Comparison of ENCODE assay signal across 1 cellular context in genomic region chr19:45972081-45972943, GRCh38.
TF ChIP-seq lines count a peak whose summit lies in the region.

No MANE protein-coding gene starts in this region.

TF ChIP-seq in HEK293, 187 proteins besides CTCF, POLR2A, EP300 and RAD21 (continued from another document):
- peak; percentile 63; the same call in 1 of the 2 replicates for TF ChIP-seq ZNF398 (tag by site-specific recombination; IDR thresholded peaks at IDR 0.05)
- TF ChIP-seq ZNF600 (tag by site-specific recombination; IDR thresholded peaks at IDR 0.05), result peak; percentile 88
- no peak for TF ChIP-seq ZNF148 (tag by site-specific recombination; IDR thresholded peaks at IDR 0.05; ENCODE audit: borderline replicate concordance)
- TF ChIP-seq ZBTB26 (tag by site-specific recombination; optimal IDR thresholded peaks at IDR 0.05), result peak; percentile 16
- no peak for TF ChIP-seq KLF7 (tag by site-specific recombination; IDR thresholded peaks at IDR 0.05; ENCODE audit: borderline replicate concordance)
- TF ChIP-seq ZSCAN4 (tag by site-specific recombination; IDR thresholded peaks at IDR 0.05), result peak; percentile 83
- TF ChIP-seq ZSCAN18 (tag by site-specific recombination; IDR thresholded peaks at IDR 0.05), result peak; percentile 53; the same call in 1 of the 2 replicates
- TF ChIP-seq ZBTB48 (tag by site-specific recombination; IDR thresholded peaks at IDR 0.05), result peak; percentile 95
- no peak for TF ChIP-seq ZNF571 (tag by site-specific recombination; IDR thresholded peaks at IDR 0.05)
- no peak for TF ChIP-seq ZNF704 (tag by site-specific recombination; IDR thresholded peaks at IDR 0.05)
- peak; percentile 95 for TF ChIP-seq KLF1 (tag by site-specific recombination; IDR thresholded peaks at IDR 0.05)
- TF ChIP-seq ZNF169 (tag by site-specific recombination; IDR thresholded peaks at IDR 0.05), result 0 out of 2 replicates have a peak, but pooled peaks have one; percentile 7
- 0 out of 2 replicates have a peak, but pooled peaks have one; percentile 14 for TF ChIP-seq ZNF792 (tag by site-specific recombination; IDR thresholded peaks at IDR 0.05)
- peak; percentile 11; the same call in 1 of the 2 replicates for TF ChIP-seq SP2 (tag by site-specific recombination; IDR thresholded peaks at IDR 0.05)
- peak; percentile 89 for TF ChIP-seq EGR2 (tag by site-specific recombination; IDR thresholded peaks at IDR 0.05; ENCODE audit: low read depth)
- peak; percentile 84 for TF ChIP-seq PRDM10 (tag by site-specific recombination; IDR thresholded peaks at IDR 0.05)
- TF ChIP-seq IKZF3 (tag by site-specific recombination; IDR thresholded peaks at IDR 0.05), result 0 out of 2 replicates have a peak, but pooled peaks have one; percentile 24
- no peak for TF ChIP-seq ZNF514 (tag by site-specific recombination; IDR thresholded peaks at IDR 0.05)
- TF ChIP-seq ZBTB10 (tag by site-specific recombination; IDR thresholded peaks at IDR 0.05), result peak; percentile 64
- TF ChIP-seq KLF17 (tag by site-specific recombination; IDR thresholded peaks at IDR 0.05), result peak; percentile 83
- peak; percentile 37 for TF ChIP-seq KLF16 (tag by site-specific recombination; IDR thresholded peaks at IDR 0.05)
- no peak; the same call in 1 of the 2 replicates for TF ChIP-seq ZNF366 (tag by site-specific recombination; conservative IDR thresholded peaks at IDR 0.05)
- TF ChIP-seq ZNF423 (tag by site-specific recombination; IDR thresholded peaks at IDR 0.05), result no peak
- TF ChIP-seq ATF2 (tag by site-specific recombination; IDR thresholded peaks at IDR 0.05; ENCODE audit: low read depth), result no peak
- 0 out of 2 replicates have a peak, but pooled peaks have one; percentile 10 for TF ChIP-seq ZBTB21 (tag by site-specific recombination; IDR thresholded peaks at IDR 0.05)
- TF ChIP-seq KLF10 (tag by site-specific recombination; IDR thresholded peaks at IDR 0.05), result peak; percentile 60
